21 cellular contexts compared by ENCODE assay signal in genomic region chr17:57966246-57966645, GRCh38. TPM values are rescaled to one million over a fixed set of nuclear protein-coding genes. Genes with fewer than 3 reads are reported as not detected.
DNase-seq lines count a peak whose midpoint lies in the region; ATAC-seq and TF ChIP-seq lines count a peak whose summit lies in the region.
"Had no signal": no experiment of that assay in that cellular context is flagged by ENCODE, and none has a peak within 500 bp of the region (broad histone marks: within the 10 kb centered on the region; RNA-seq: fewer than 3 reads in every experiment).

No MANE protein-coding gene starts in this region.

- no peaks in the 10 kb centered on the region for H3K79me2 ChIP-seq in neural progenitor cell (ENCODE audit: low read depth)

- H3K4me1 ChIP-seq in neural progenitor cell: peaks cover 7% of the 10 kb centered on the region
- H3K4me1 ChIP-seq in sigmoid colon: peaks cover 0 to 7% (median 0%) of the 10 kb centered on the region in 4 donors
- H3K4me1 ChIP-seq: BLaER1 treated with 17β-estradiol and CSF1 and Interleukin-3, amounts not matched to agents 10 nM and 100 nM had no signal

- ATAC-seq in activated T-cell treated with anti-CD3 and anti-CD28 coated beads, Interleukin-2, amount 50 U/mL, for 72 hours (replicated peaks in 1 of 2): no peak
- no peak for ATAC-seq in GM21515 (IDR thresholded peaks at IDR 0.05; ENCODE audit: unreplicated experiment)

- intact Hi-C loops in sigmoid colon (cut with DNase I): no loop called here

- no peak overlapping the region for H2AFZ ChIP-seq in neural progenitor cell (replicated peaks)

- H3K4me3 ChIP-seq in neural progenitor cell: no peak overlapping the region
- no peak overlapping the region for H3K4me3 ChIP-seq in sigmoid colon
- H3K4me3 ChIP-seq: BLaER1 treated with 17β-estradiol and CSF1 and Interleukin-3, amounts not matched to agents 10 nM and 100 nM; SJSA1 had no signal

- no peak overlapping the region for H3K4me3 Mint-ChIP-seq in activated T-cell treated with anti-CD3 and anti-CD28 coated beads, Interleukin-2, amount 50 U/mL, for 72 hours
- no peak overlapping the region for H3K4me3 Mint-ChIP-seq in neural progenitor cell
- H3K4me3 Mint-ChIP-seq: CD4-positive, alpha-beta memory T cell; IgD-negative memory B cell had no signal

- H3K9me3 Mint-ChIP-seq in activated T-cell treated with anti-CD3 and anti-CD28 coated beads, Interleukin-2, amount 50 U/mL, for 72 hours: no peaks in the 10 kb centered on the region
- no peaks in the 10 kb centered on the region for H3K9me3 Mint-ChIP-seq in neural progenitor cell
- H3K9me3 Mint-ChIP-seq: IgD-negative memory B cell had no signal

- H3K27ac Mint-ChIP-seq in activated T-cell treated with anti-CD3 and anti-CD28 coated beads, Interleukin-2, amount 50 U/mL, for 72 hours: no peak overlapping the region
- peak overlapping the region; percentile 28 for H3K27ac Mint-ChIP-seq in neural progenitor cell
- H3K27ac Mint-ChIP-seq: CD4-positive, alpha-beta memory T cell; IgD-negative memory B cell had no signal

- H4K20me1 ChIP-seq in neural progenitor cell (ENCODE audit: low read depth): peaks cover 9% of the 10 kb centered on the region
- H4K20me1 ChIP-seq: BLaER1 treated with 17β-estradiol and CSF1 and Interleukin-3, amounts not matched to agents 10 nM and 100 nM had no signal

- H3K27ac ChIP-seq in neural progenitor cell: no peak overlapping the region
- H3K27ac ChIP-seq in sigmoid colon: peak overlapping the region in 3 of 4 donors; percentile 19 to 44 (median 33)
- H3K27ac ChIP-seq: BLaER1 treated with 17β-estradiol and CSF1 and Interleukin-3, amounts not matched to agents 10 nM and 100 nM; KMS-11; SJSA1 had no signal

- DNase-seq in activated T-cell treated with anti-CD3 and anti-CD28 coated beads, Interleukin-2, amount 50 U/mL, for 48 hours: peak; percentile 6 to 8
- DNase-seq in activated T-cell treated with anti-CD3 and anti-CD28 coated beads, Interleukin-2, amount 50 U/mL, for 72 hours: no peak
- DNase-seq in neural progenitor cell (ENCODE audit: low spot score) (no peak), sigmoid colon (no peak), NCI-H526 (lab: John Stamatoyannopoulos, UW) (no peak)
- DNase-seq in stimulated activated CD4-positive, alpha-beta T cell treated with anti-CD3 and anti-CD28 coated beads, Interleukin-4, amount 100 ng/mL, for 1 hour: no peak
- DNase-seq: CD4-positive, alpha-beta memory T cell; COR-L47; DMS53; MM.1S; NCI-H1694; NCI-H2029 treated with DMSO at 0.1 percent for 48 hours; NCI-H446 treated with DMSO at 0.1 percent for 48 hours; NCI-H526 treated with DMSO at 0.1 percent for 48 hours; Right ventricle myocardium superior; RPMI8226 had no signal

- no peaks in the 10 kb centered on the region for H3K36me3 ChIP-seq in neural progenitor cell
- peaks cover 0 to 4% (median 0%) of the 10 kb centered on the region in 4 donors for H3K36me3 ChIP-seq in sigmoid colon

- TF ChIP-seq CTCF in neural progenitor cell (IDR thresholded peaks at IDR 0.05) (no peak), sigmoid colon (IDR thresholded peaks at IDR 0.05) (no peak)

- no peak for TF ChIP-seq EP300 in sigmoid colon (IDR thresholded peaks at IDR 0.05)

- no peaks in the 10 kb centered on the region for H3K4me1 Mint-ChIP-seq in activated T-cell treated with anti-CD3 and anti-CD28 coated beads, Interleukin-2, amount 50 U/mL, for 72 hours (ENCODE audit: low read depth)
- peaks cover 30% of the 10 kb centered on the region for H3K4me1 Mint-ChIP-seq in neural progenitor cell
- H3K4me1 Mint-ChIP-seq: CD4-positive, alpha-beta memory T cell had no signal

- H3K9me3 ChIP-seq in neural progenitor cell (ENCODE audit: low read depth) (no peaks in the 10 kb centered on the region), sigmoid colon (no peaks in the 10 kb centered on the region)
- H3K9me3 ChIP-seq: BLaER1 treated with 17β-estradiol and CSF1 and Interleukin-3, amounts not matched to agents 10 nM and 100 nM; SJSA1 had no signal

- peaks cover 23% of the 10 kb centered on the region for H3F3A ChIP-seq in neural progenitor cell (ENCODE audit: low read depth)

- H3K4me2 ChIP-seq in neural progenitor cell: no peak overlapping the region
- H3K4me2 ChIP-seq: BLaER1 treated with 17β-estradiol and CSF1 and Interleukin-3, amounts not matched to agents 10 nM and 100 nM; KMS-11 had no signal

- H3K36me3 Mint-ChIP-seq in activated T-cell treated with anti-CD3 and anti-CD28 coated beads, Interleukin-2, amount 50 U/mL, for 72 hours (ENCODE audit: insufficient read depth in 2 of 2): no peaks in the 10 kb centered on the region
- peaks cover 3% of the 10 kb centered on the region for H3K36me3 Mint-ChIP-seq in neural progenitor cell
- H3K36me3 Mint-ChIP-seq: CD4-positive, alpha-beta memory T cell had no signal

- H3K9ac ChIP-seq in neural progenitor cell: no peak overlapping the region
- H3K9ac ChIP-seq: BLaER1 treated with 17β-estradiol and CSF1 and Interleukin-3, amounts not matched to agents 10 nM and 100 nM; KMS-11 had no signal

- no peak for TF ChIP-seq POLR2A in sigmoid colon (IDR thresholded peaks at IDR 0.05)

- H3K27me3 Mint-ChIP-seq in activated T-cell treated with anti-CD3 and anti-CD28 coated beads, Interleukin-2, amount 50 U/mL, for 72 hours (ENCODE audit: low read depth): no peaks in the 10 kb centered on the region
- peaks cover 10% of the 10 kb centered on the region for H3K27me3 Mint-ChIP-seq in neural progenitor cell (ENCODE audit: insufficient read depth, low read depth)

- H3K27me3 ChIP-seq in neural progenitor cell (no peaks in the 10 kb centered on the region), sigmoid colon (no peaks in the 10 kb centered on the region)
- H3K27me3 ChIP-seq: BLaER1 treated with 17β-estradiol and CSF1 and Interleukin-3, amounts not matched to agents 10 nM and 100 nM; SJSA1 had no signal

- 91 to 95% methylated on average over 5 of the region's 5 CpGs for WGBS in sigmoid colon, 2 donors

RNA-seq across cellular contexts. Expression of gene CUEDC1, which starts 11.0 kb away (rescaled TPM):
- 1 to 10 TPM; 1.1 to 1.4 TPM for total RNA-seq in activated T-cell treated with anti-CD3 and anti-CD28 coated beads, Interleukin-2, amount 50 U/mL, for 72 hours
- 8.8 and 14.7 TPM in 2 replicates for total RNA-seq in neural progenitor cell (ENCODE audit: low replicate concordance)
- 10 to 100 TPM; 29.5 to 64.0 (median 33.7) TPM for total RNA-seq in sigmoid colon
- 10 to 100 TPM in 2 of 3 donors, 1 to 10 TPM in 1; 3.0 to 20.0 (median 11.4) TPM for polyA plus RNA-seq in sigmoid colon
- polyA plus RNA-seq: CD4-positive, alpha-beta memory T cell; IgD-negative memory B cell had no signal

RNA-seq across cellular contexts. Expression of gene VEZF1, which starts 21.8 kb away (rescaled TPM):
- total RNA-seq in activated T-cell treated with anti-CD3 and anti-CD28 coated beads, Interleukin-2, amount 50 U/mL, for 72 hours: 10 to 100 TPM; 42.6 to 44.6 TPM
- total RNA-seq in neural progenitor cell (ENCODE audit: low replicate concordance): 90.4 and 103 TPM in 2 replicates
- 100 to 1,000 TPM in 3 of 4 donors, 10 to 100 TPM in 1; 99.8 to 120 (median 105) TPM for total RNA-seq in sigmoid colon
- 10 to 100 TPM; 17.8 to 24.8 (median 21.0) TPM for polyA plus RNA-seq in sigmoid colon

RNA-seq across cellular contexts. Expression of gene SRSF1, which starts 40.8 kb away (rescaled TPM):
- total RNA-seq in activated T-cell treated with anti-CD3 and anti-CD28 coated beads, Interleukin-2, amount 50 U/mL, for 72 hours: 100 to 1,000 TPM; 233 to 281 TPM
- total RNA-seq in neural progenitor cell (ENCODE audit: low replicate concordance) (436 and 556 TPM in 2 replicates), sigmoid colon (100 to 1,000 TPM; 138 to 214 (median 151) TPM)
- polyA plus RNA-seq in sigmoid colon: 100 to 1,000 TPM in 1 of 3 donors, 10 to 100 TPM in 2; 90.6 to 125 (median 93.7) TPM

Comparison
In these comparisons a context has a peak if more than half of its experiments do, and no peak if none do; other contexts are left out.
1. DNase-seq: peak in activated T-cell treated with anti-CD3 and anti-CD28 coated beads, Interleukin-2, amount 50 U/mL, for 48 hours (2 of 2); none in activated T-cell treated with anti-CD3 and anti-CD28 coated beads, Interleukin-2, amount 50 U/mL, for 72 hours (0 of 2), neural progenitor cell (single experiment), sigmoid colon (single experiment), stimulated activated CD4-positive, alpha-beta T cell treated with anti-CD3 and anti-CD28 coated beads, Interleukin-4, amount 100 ng/mL, for 1 hour (single experiment) and NCI-H526 (0 of 2).